ENCODE assay signal across 27 cellular contexts in the genomic region with DNA sequence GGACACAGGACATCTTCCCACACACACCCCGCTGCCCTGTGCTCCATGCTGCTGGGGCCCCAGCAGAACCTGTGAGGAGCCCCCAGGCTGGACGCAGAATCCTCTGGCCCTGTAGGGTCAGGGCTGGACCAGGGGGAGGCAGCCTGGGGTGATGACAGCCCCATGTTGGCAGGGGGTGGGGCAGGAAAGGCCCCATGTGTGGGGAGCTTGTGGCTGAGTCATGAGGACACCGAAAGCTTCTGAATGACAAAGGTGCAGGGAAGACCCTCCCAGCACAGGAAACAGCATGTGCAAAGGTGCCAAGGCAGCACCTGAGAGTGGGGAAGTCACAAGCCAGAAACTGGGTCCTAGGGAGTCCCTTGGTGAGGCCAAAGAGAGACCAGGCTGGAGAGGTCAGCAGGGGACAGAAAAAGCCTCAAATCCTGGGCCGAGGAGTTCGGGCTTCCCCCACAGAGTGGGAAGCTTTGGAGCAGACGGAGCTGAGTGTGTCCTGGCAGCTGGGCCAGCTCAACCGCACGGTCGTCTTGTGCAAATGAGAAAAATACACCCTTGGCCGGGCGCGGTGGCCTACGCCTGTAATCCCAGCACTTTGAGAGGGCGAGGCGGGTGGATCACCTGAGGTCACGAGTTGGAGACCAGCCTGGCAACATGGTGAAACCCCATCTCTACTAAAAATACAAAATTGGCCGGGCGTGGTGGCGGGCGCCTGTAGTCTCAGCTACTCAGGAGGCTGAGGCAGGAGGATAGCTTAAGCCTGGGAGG. TPM values are rescaled to one million over a fixed set of nuclear protein-coding genes. Genes with fewer than 3 reads are reported as not detected.
A peak's percentile ranks its signal among the peaks of the same experiment; 100 is the strongest.
DNase-seq lines count a peak whose midpoint lies in the region; ATAC-seq, FAIRE-seq and TF ChIP-seq lines count a peak whose summit lies in the region.
"Had no signal": no experiment of that assay in that cellular context is flagged by ENCODE, and none has a peak within 500 bp of the region (broad histone marks: within the 10 kb centered on the region; RNA-seq: fewer than 3 reads in every experiment).

No MANE protein-coding gene starts in this region.

- H3K4me1 Mint-ChIP-seq in activated T-helper 17 cell treated with anti-CD3 and anti-CD28 coated beads, Interleukin-2, amount 50 U/mL, for 72 hours: no peaks in the 10 kb centered on the region
- H3K4me1 Mint-ChIP-seq in Caco-2 (ENCODE audit: low read depth, unreplicated experiment): no peaks in the 10 kb centered on the region

- POLR2A ChIA-PET in HepG2 (lab: Yijun Ruan, JAX): no interaction called here
- POLR2A ChIA-PET in Caco-2 (lab: Charles Lee): no interaction called here

- H3K9ac ChIP-seq in HepG2 (ENCODE audit: insufficient read depth, low read depth, low read length): no peak overlapping the region

- H3K4me1 ChIP-seq in HepG2 (ENCODE audit: insufficient read depth, low read length) (peaks cover 7% of the 10 kb centered on the region), right lobe of liver (no peaks in the 10 kb centered on the region), Caco-2 (no peaks in the 10 kb centered on the region)

- no peak for TF ChIP-seq EP300 in HepG2 (IDR thresholded peaks at IDR 0.05; ENCODE audit: low read depth in 2 of 2, low read length in 2 of 2)
- TF ChIP-seq EP300 in HepG2 (CRISPR knock-in tag; IDR thresholded peaks at IDR 0.05; ENCODE audit: borderline replicate concordance): no peak

- in situ Hi-C loops in HepG2 (cut with HindIII; ENCODE audit: extremely low pct_ligation_motif_present, low pct_unique_long_range_greater_than_20kb): no loop called here

- no peak for TF ChIP-seq RAD21 in HepG2 (CRISPR knock-in tag; IDR thresholded peaks at IDR 0.05)

- H3K27me3 ChIP-seq in HepG2 (ENCODE audit: control insufficient read depth in 1 of 2, insufficient read depth in 2 of 2, low read length in 2 of 2) (peaks cover 0 to 2% of the 10 kb centered on the region in 2 experiments; a peak in 1 of 5 replicates), right lobe of liver (peaks cover 0 to 13% of the 10 kb centered on the region in 2 donors), Caco-2 (replicated peaks; ENCODE audit: control insufficient read depth, insufficient read depth, low read length) (no peaks in the 10 kb centered on the region)
- H3K27me3 ChIP-seq: right atrium auricular region had no signal

- H3K27ac Mint-ChIP-seq in activated T-helper 17 cell treated with anti-CD3 and anti-CD28 coated beads, Interleukin-2, amount 50 U/mL, for 72 hours: no peak overlapping the region
- H3K27ac Mint-ChIP-seq in Caco-2 (ENCODE audit: unreplicated experiment): no peak overlapping the region
- H3K27ac Mint-ChIP-seq: T-helper 2 cell treated with Interferon-gamma antibody and Interleukin-4, amounts not matched to agents 5 μg/mL and 100 μg/mL, for 36 hours had no signal

- no peak for TF ChIP-seq POLR2A in HepG2 (IDR thresholded peaks at IDR 0.05; ENCODE audit: insufficient read depth in 1 of 2, low read depth in 2 of 2, low read length in 2 of 2)
- no peak for TF ChIP-seq POLR2A in right lobe of liver (IDR thresholded peaks at IDR 0.05)

- CTCF ChIA-PET in HepG2 (lab: Yijun Ruan, JAX; ENCODE audit: low intra/inter-chr PET ratio, low total read pairs): no interaction called here
- CTCF ChIA-PET in Caco-2 (lab: Charles Lee): no interaction called here

- H3K4me2 ChIP-seq in HepG2 (ENCODE audit: low read depth, low read length): no peak overlapping the region
- H3K4me2 ChIP-seq: hepatocyte, PC-9 had no signal

- H3K79me2 ChIP-seq in HepG2 (ENCODE audit: insufficient read depth, low read length): no peaks in the 10 kb centered on the region
- H3K79me2 ChIP-seq: hepatocyte had no signal

- BruUV-seq in HepG2 (replicated peaks; lab: Mats Ljungman, UMichigan): no TSS peak
- no TSS peak for BruUV-seq in Caco-2 (replicated peaks; lab: Mats Ljungman, UMichigan)

- H3K4me3 ChIP-seq in HepG2 (replicated peaks in 1 of 3; ENCODE audit: insufficient read depth in 1 of 3, low read depth in 2 of 3, low read length in 3 of 3) (no peak overlapping the region), right lobe of liver (no peak overlapping the region), Caco-2 (ENCODE audit: low read depth, low read length) (no peak overlapping the region)
- H3K4me3 ChIP-seq: dorsolateral prefrontal cortex, hepatocyte, PC-9, right atrium auricular region, SK-N-MC had no signal

- no peak for DNase-seq in HepG2 (ENCODE audit: low spot score)
- DNase-seq in right lobe of liver: no peak
- DNase-seq in Caco-2: no peak
- DNase-seq: activated CD4-positive, CD25-positive, alpha-beta regulatory T cell treated with anti-CD3 and anti-CD28 coated beads, Interleukin-2, amount 50 U/mL, for 72 hours; anterior cingulate cortex; central memory CD4-positive, alpha-beta T cell; DMS79; dorsolateral prefrontal cortex; foreskin fibroblast; KBM-7; MV-4-11; NCI-H187; NCI-H2227 treated with DMSO at 0.1 percent for 48 hours; NCI-H774; PC-9 had no signal

- intact Hi-C loops in HepG2 (cut with micrococcal nuclease; ENCODE audit: unreplicated experiment): no loop called here
- intact Hi-C loops in right lobe of liver (cut with DNase I): no loop called here
- intact Hi-C loops in Caco-2 (cut with micrococcal nuclease; ENCODE audit: unreplicated experiment): loop anchor here (1.0 to 10.0 kb wide), 2 partner anchors 18 to 120 kb away; partner anchors contain the start of gene ATP8B3

- no peak for FAIRE-seq in HepG2 (lab: Jason Lieb, UNC)
- FAIRE-seq: keratinocyte had no signal

- ATAC-seq in HepG2: no peak
- ATAC-seq in right lobe of liver: no peak
- peak; percentile 19 for ATAC-seq in activated T-helper 17 cell treated with anti-CD3 and anti-CD28 coated beads, Interleukin-2, amount 50 U/mL, for 72 hours (replicated peaks)
- no peak for ATAC-seq in GM21447 (IDR thresholded peaks at IDR 0.05; ENCODE audit: unreplicated experiment)
- no peak for ATAC-seq in GM21390 (IDR thresholded peaks at IDR 0.05; ENCODE audit: unreplicated experiment)

- H3K36me3 ChIP-seq in HepG2 (replicated peaks in 1 of 2; ENCODE audit: control insufficient read depth in 1 of 2, insufficient read depth in 2 of 2, low read length in 2 of 2) (no peaks in the 10 kb centered on the region), right lobe of liver (no peaks in the 10 kb centered on the region), Caco-2 (ENCODE audit: control insufficient read depth, insufficient read depth, low read length) (no peaks in the 10 kb centered on the region)
- H3K36me3 ChIP-seq: right atrium auricular region had no signal

- WGBS in HepG2 (ENCODE audit: low lambda C conversion rate): 64% methylated on average over 18 of the region's 20 CpGs
- whole genome bisulfite sequencing in right lobe of liver (ENCODE audit: insufficient coverage, low coverage, low lambda C conversion rate, missing lambda C conversion rate): 51% methylated on average over 5 of the region's 20 CpGs

- H3K36me3 Mint-ChIP-seq in activated T-helper 17 cell treated with anti-CD3 and anti-CD28 coated beads, Interleukin-2, amount 50 U/mL, for 72 hours (ENCODE audit: low read depth): no peaks in the 10 kb centered on the region
- no peaks in the 10 kb centered on the region for H3K36me3 Mint-ChIP-seq in Caco-2 (ENCODE audit: insufficient read depth, unreplicated experiment)

- H3K27ac ChIP-seq in HepG2 (ENCODE audit: extremely low read length, insufficient read depth, low read length): no peak overlapping the region
- H3K27ac ChIP-seq in right lobe of liver: no peak overlapping the region
- H3K27ac ChIP-seq: dorsolateral prefrontal cortex, epithelial cell of prostate, hepatocyte, PC-9, right atrium auricular region, SK-N-MC had no signal

- no peak overlapping the region for H2AFZ ChIP-seq in HepG2 (ENCODE audit: low read length)
- H2AFZ ChIP-seq: hepatocyte, PC-9 had no signal

- no peaks in the 10 kb centered on the region for H4K20me1 ChIP-seq in HepG2 (ENCODE audit: insufficient read depth, low read length)

- TF ChIP-seq CTCF in HepG2 (CRISPR knock-in tag; IDR thresholded peaks at IDR 0.05): no peak
- TF ChIP-seq CTCF in right lobe of liver (IDR thresholded peaks at IDR 0.05): no peak
- no peak for TF ChIP-seq CTCF in Caco-2 (IDR thresholded peaks at IDR 0.05; ENCODE audit: insufficient read depth in 1 of 2, low read depth in 1 of 2, low read length in 1 of 2, severe bottlenecking in 1 of 2, unreplicated experiment in 1 of 2)

- H3K4me3 Mint-ChIP-seq in activated T-helper 17 cell treated with anti-CD3 and anti-CD28 coated beads, Interleukin-2, amount 50 U/mL, for 72 hours: no peak overlapping the region
- H3K4me3 Mint-ChIP-seq in Caco-2 (ENCODE audit: unreplicated experiment): no peak overlapping the region
- H3K4me3 Mint-ChIP-seq: T-helper 2 cell treated with Interferon-gamma antibody and Interleukin-4, amounts not matched to agents 5 μg/mL and 100 μg/mL, for 36 hours had no signal

- H3K9me3 Mint-ChIP-seq in activated T-helper 17 cell treated with anti-CD3 and anti-CD28 coated beads, Interleukin-2, amount 50 U/mL, for 72 hours: no peaks in the 10 kb centered on the region
- H3K9me3 Mint-ChIP-seq in Caco-2 (ENCODE audit: unreplicated experiment): no peaks in the 10 kb centered on the region
- H3K9me3 Mint-ChIP-seq: T-helper 2 cell treated with Interferon-gamma antibody and Interleukin-4, amounts not matched to agents 5 μg/mL and 100 μg/mL, for 36 hours had no signal

- H3K27me3 Mint-ChIP-seq in activated T-helper 17 cell treated with anti-CD3 and anti-CD28 coated beads, Interleukin-2, amount 50 U/mL, for 72 hours: peaks cover 5% of the 10 kb centered on the region
- no peaks in the 10 kb centered on the region for H3K27me3 Mint-ChIP-seq in Caco-2 (ENCODE audit: insufficient read depth, unreplicated experiment)

- H3K9me3 ChIP-seq in HepG2 (ENCODE audit: low read length): no peaks in the 10 kb centered on the region
- no peaks in the 10 kb centered on the region for H3K9me3 ChIP-seq in right lobe of liver
- 0 out of 2 replicates have a peak, but pooled peaks cover 4% of the 10 kb centered on the region for H3K9me3 ChIP-seq in Caco-2
- H3K9me3 ChIP-seq: right atrium auricular region had no signal

RNA-seq across cellular contexts. Expression of gene ATP8B3, which starts 17.5 kb away (rescaled TPM):
- total RNA-seq in HepG2 (2016; rRNA removed; fragmentation: Illumina TruSeq; extraction: Trizol) (1.8 and 2.6 TPM in 2 replicates), right lobe of liver (1 to 10 TPM in 5 of 6 experiments, under 1 TPM in 1; 0.86 to 5.7 (median 3.1) TPM), Caco-2 (2022) (0.28 and 0.45 TPM in 2 replicates)
- total RNA-seq in HepG2 (2016; cell fraction: cytosol; rRNA removed; fragmentation: Illumina TruSeq; extraction: Trizol; ENCODE audit: low read depth): 0.35 and 0.40 TPM in 2 replicates
- 1.8 and 2.6 TPM in 2 replicates for total RNA-seq in HepG2 (2016; cell fraction: insoluble cytoplasmic fraction; rRNA removed; fragmentation: Illumina TruSeq; extraction: Trizol)
- total RNA-seq in HepG2 (2016; cell fraction: membrane; rRNA removed; fragmentation: Illumina TruSeq; extraction: Trizol): 1.2 and 1.7 TPM in 2 replicates
- total RNA-seq in HepG2 (2016; cell fraction: nucleus; rRNA removed; fragmentation: Illumina TruSeq; extraction: Trizol): 1.9 and 3.5 TPM in 2 replicates
- 5.8 and 5.9 TPM in 2 replicates for polyA plus RNA-seq in HepG2 (2011; rRNA removed)
- polyA plus RNA-seq in HepG2 (2011; cell fraction: cytosol; rRNA removed): 3.8 and 4.8 TPM in 2 replicates
- polyA plus RNA-seq in HepG2 (2011; cell fraction: nucleus; rRNA removed): 10.6 and 12.8 TPM in 2 replicates
- 2.4 and 2.5 TPM in 2 replicates for polyA plus RNA-seq in HepG2 (2012)
- polyA plus RNA-seq in HepG2 (2016; cell fraction: cytosol; fragmentation: Illumina TruSeq; extraction: Trizol; ENCODE audit: low read depth): 0.36 and 0.59 TPM in 2 replicates
- polyA plus RNA-seq in HepG2 (2016; cell fraction: insoluble cytoplasmic fraction; fragmentation: Illumina TruSeq; extraction: Trizol; ENCODE audit: low read depth): 1.1 and 2.2 TPM in 2 replicates
- 0.69 and 0.98 TPM in 2 replicates for polyA plus RNA-seq in HepG2 (2016; cell fraction: membrane; fragmentation: Illumina TruSeq; extraction: Trizol; ENCODE audit: low read depth)
- 9.6 and 11.4 TPM in 2 replicates for polyA plus RNA-seq in HepG2 (2016; cell fraction: nucleus; fragmentation: Illumina TruSeq; extraction: Trizol; ENCODE audit: insufficient read depth, low read depth)
- polyA minus RNA-seq in HepG2 (2011; rRNA and poly(A)+ RNA removed; ENCODE audit: low replicate concordance): 10.3 and 16.8 TPM in 2 replicates
- polyA minus RNA-seq in HepG2 (2011; cell fraction: cytosol; rRNA and poly(A)+ RNA removed): 4.6 and 5.4 TPM in 2 replicates
- 2.7 and 3.0 TPM in 2 replicates for polyA minus RNA-seq in HepG2 (2011; cell fraction: nucleus; rRNA and poly(A)+ RNA removed)
- total RNA-seq in activated T-helper 17 cell treated with anti-CD3 and anti-CD28 coated beads, Interleukin-2, amount 50 U/mL, for 72 hours: 10 to 100 TPM; 10.1 to 44.8 TPM

RNA-seq across cellular contexts. Expression of gene ONECUT3, which starts 41.3 kb away (rescaled TPM):
- total RNA-seq in HepG2 (2016; rRNA removed; fragmentation: Illumina TruSeq; extraction: Trizol) (not detected in 2 replicates), right lobe of liver (not detected), Caco-2 (2022) (not detected in 2 replicates)
- not detected in 2 replicates for total RNA-seq in HepG2 (2016; cell fraction: cytosol; rRNA removed; fragmentation: Illumina TruSeq; extraction: Trizol; ENCODE audit: low read depth)
- total RNA-seq in HepG2 (2016; cell fraction: insoluble cytoplasmic fraction; rRNA removed; fragmentation: Illumina TruSeq; extraction: Trizol): not detected in 2 replicates
- total RNA-seq in HepG2 (2016; cell fraction: membrane; rRNA removed; fragmentation: Illumina TruSeq; extraction: Trizol): not detected in 2 replicates
- total RNA-seq in HepG2 (2016; cell fraction: nucleus; rRNA removed; fragmentation: Illumina TruSeq; extraction: Trizol): not detected in 2 replicates
- polyA plus RNA-seq in HepG2 (2011; rRNA removed): under 0.01 and 0.01 TPM in 2 replicates
- polyA plus RNA-seq in HepG2 (2011; cell fraction: cytosol; rRNA removed): 0.01 TPM in 1 of 2 replicates, not detected in the other
- 0.03 TPM in 1 of 2 replicates, not detected in the other for polyA plus RNA-seq in HepG2 (2011; cell fraction: nucleus; rRNA removed)
- polyA plus RNA-seq in HepG2 (2012): not detected in 2 replicates
- polyA plus RNA-seq in HepG2 (2016; cell fraction: cytosol; fragmentation: Illumina TruSeq; extraction: Trizol; ENCODE audit: low read depth): not detected in 2 replicates
- polyA plus RNA-seq in HepG2 (2016; cell fraction: insoluble cytoplasmic fraction; fragmentation: Illumina TruSeq; extraction: Trizol; ENCODE audit: low read depth): 0.02 TPM in 1 of 2 replicates, not detected in the other
- not detected in 2 replicates for polyA plus RNA-seq in HepG2 (2016; cell fraction: membrane; fragmentation: Illumina TruSeq; extraction: Trizol; ENCODE audit: low read depth)
- polyA plus RNA-seq in HepG2 (2016; cell fraction: nucleus; fragmentation: Illumina TruSeq; extraction: Trizol; ENCODE audit: insufficient read depth, low read depth): not detected in 2 replicates
- not detected in 2 replicates for polyA minus RNA-seq in HepG2 (2011; rRNA and poly(A)+ RNA removed; ENCODE audit: low replicate concordance)
- polyA minus RNA-seq in HepG2 (2011; cell fraction: cytosol; rRNA and poly(A)+ RNA removed): not detected in 2 replicates
- not detected in 2 replicates for polyA minus RNA-seq in HepG2 (2011; cell fraction: nucleus; rRNA and poly(A)+ RNA removed)
- not detected for total RNA-seq in activated T-helper 17 cell treated with anti-CD3 and anti-CD28 coated beads, Interleukin-2, amount 50 U/mL, for 72 hours
- total RNA-seq: dorsolateral prefrontal cortex, lung microvascular endothelial cell, osteocyte, PC-9, right atrium auricular region, temporal lobe had no signal

RNA-seq across cellular contexts. Expression of gene REXO1, which starts 53.7 kb away (rescaled TPM):
- 3.0 and 5.0 TPM in 2 replicates for total RNA-seq in HepG2 (2016; rRNA removed; fragmentation: Illumina TruSeq; extraction: Trizol)
- total RNA-seq in HepG2 (2016; cell fraction: cytosol; rRNA removed; fragmentation: Illumina TruSeq; extraction: Trizol; ENCODE audit: low read depth): 1.1 and 3.2 TPM in 2 replicates
- total RNA-seq in HepG2 (2016; cell fraction: insoluble cytoplasmic fraction; rRNA removed; fragmentation: Illumina TruSeq; extraction: Trizol): 4.1 and 5.2 TPM in 2 replicates
- total RNA-seq in HepG2 (2016; cell fraction: membrane; rRNA removed; fragmentation: Illumina TruSeq; extraction: Trizol): 3.9 and 4.2 TPM in 2 replicates
- 6.0 and 7.6 TPM in 2 replicates for total RNA-seq in HepG2 (2016; cell fraction: nucleus; rRNA removed; fragmentation: Illumina TruSeq; extraction: Trizol)
- 11.2 and 13.0 TPM in 2 replicates for polyA plus RNA-seq in HepG2 (2011; rRNA removed)
- 8.7 and 9.8 TPM in 2 replicates for polyA plus RNA-seq in HepG2 (2011; cell fraction: cytosol; rRNA removed)
- polyA plus RNA-seq in HepG2 (2011; cell fraction: nucleus; rRNA removed): 91.1 and 123 TPM in 2 replicates
- 13.8 and 15.4 TPM in 2 replicates for polyA plus RNA-seq in HepG2 (2012)
- polyA plus RNA-seq in HepG2 (2016; cell fraction: cytosol; fragmentation: Illumina TruSeq; extraction: Trizol; ENCODE audit: low read depth): 1.7 and 1.8 TPM in 2 replicates
- polyA plus RNA-seq in HepG2 (2016; cell fraction: insoluble cytoplasmic fraction; fragmentation: Illumina TruSeq; extraction: Trizol; ENCODE audit: low read depth): 7.3 and 10.0 TPM in 2 replicates
- polyA plus RNA-seq in HepG2 (2016; cell fraction: membrane; fragmentation: Illumina TruSeq; extraction: Trizol; ENCODE audit: low read depth): 5.1 and 5.3 TPM in 2 replicates
- 39.5 and 44.1 TPM in 2 replicates for polyA plus RNA-seq in HepG2 (2016; cell fraction: nucleus; fragmentation: Illumina TruSeq; extraction: Trizol; ENCODE audit: insufficient read depth, low read depth)
- 16.3 and 19.1 TPM in 2 replicates for polyA minus RNA-seq in HepG2 (2011; rRNA and poly(A)+ RNA removed; ENCODE audit: low replicate concordance)
- polyA minus RNA-seq in HepG2 (2011; cell fraction: cytosol; rRNA and poly(A)+ RNA removed): 5.5 and 7.7 TPM in 2 replicates
- 9.3 and 10.8 TPM in 2 replicates for polyA minus RNA-seq in HepG2 (2011; cell fraction: nucleus; rRNA and poly(A)+ RNA removed)
- 10 to 100 TPM in 4 of 6 experiments, 1 to 10 TPM in 2; 8.0 to 17.7 (median 12.6) TPM for total RNA-seq in right lobe of liver
- 10 to 100 TPM; 39.7 to 50.0 TPM for total RNA-seq in activated T-helper 17 cell treated with anti-CD3 and anti-CD28 coated beads, Interleukin-2, amount 50 U/mL, for 72 hours
- 43.0 and 46.6 TPM in 2 replicates for total RNA-seq in Caco-2 (2022)
